Comparison of ENCODE assay signal across 22 cellular contexts in genomic region chr13:109740121-109740520, GRCh38.
"Had no signal": no experiment of that assay in that cellular context is flagged by ENCODE, and none has a peak within 500 bp of the region (broad histone marks: within the 10 kb centered on the region; RNA-seq: fewer than 3 reads in every experiment).

No MANE protein-coding gene starts in this region.

- H3K27ac Mint-ChIP-seq: activated CD4-positive, alpha-beta memory T cell treated with anti-CD3 and anti-CD28 coated beads for 36 hours; activated naive CD8-positive, alpha-beta T cell treated with anti-CD3 and anti-CD28 coated beads for 36 hours; nephron had no signal

- H3K27me3 ChIP-seq: breast epithelium, colonic mucosa, hepatocyte, pancreas, tibial artery had no signal

- H3K9me3 ChIP-seq: breast epithelium, colonic mucosa, left ventricle myocardium inferior, pancreas, tibial artery had no signal

- H3K4me3 ChIP-seq: breast epithelium, colonic mucosa, hepatocyte, left ventricle myocardium inferior, pancreas, tibial artery had no signal

- H3K27me3 Mint-ChIP-seq: activated CD4-positive, alpha-beta memory T cell treated with anti-CD3 and anti-CD28 coated beads for 36 hours; central memory CD8-positive, alpha-beta T cell had no signal

- H3K4me2 ChIP-seq: hepatocyte had no signal

- H3K36me3 ChIP-seq: breast epithelium, colonic mucosa, left ventricle myocardium inferior, pancreas, tibial artery had no signal

- H3K36me3 Mint-ChIP-seq: activated CD4-positive, alpha-beta memory T cell treated with anti-CD3 and anti-CD28 coated beads for 36 hours; activated naive CD8-positive, alpha-beta T cell treated with anti-CD3 and anti-CD28 coated beads for 36 hours; immature natural killer cell had no signal

- DNase-seq: activated CD4-positive, alpha-beta memory T cell treated with anti-CD3 and anti-CD28 coated beads for 36 hours; activated CD4-positive, alpha-beta T cell treated with anti-CD3 and anti-CD28 coated beads for 4 hours; activated CD4-positive, CD25-positive, alpha-beta regulatory T cell; activated naive CD4-positive, alpha-beta T cell treated with Interleukin-2 at 50 U/mL for 16 hours; activated naive CD8-positive, alpha-beta T cell treated with anti-CD3 and anti-CD28 coated beads for 36 hours; activated T-cell treated with anti-CD3 and anti-CD28 coated beads, Interleukin-2, amount 50 U/mL, for 48 hours; colonic mucosa; foreskin fibroblast; immature natural killer cell; kidney glomerular epithelial cell; left ventricle myocardium inferior; mammary epithelial cell; pancreas; right cardiac atrium; stimulated activated CD4-positive, alpha-beta T cell treated with anti-CD3 and anti-CD28 coated beads, Interleukin-12 subunit alpha, Interleukin-12 subunit beta, amount 100 ng/mL, for 4 hours; stimulated activated naive CD8-positive, alpha-beta T cell treated with anti-CD3 and anti-CD28 coated beads, Interleukin-15, amount 100 ng/mL, for 72 hours; T-helper 9 cell; tibial artery had no signal

- H3K79me2 ChIP-seq: hepatocyte had no signal

- H2AFZ ChIP-seq: hepatocyte had no signal

- ATAC-seq: pancreas; right cardiac atrium; stimulated activated naive CD8-positive, alpha-beta T cell treated with anti-CD3 and anti-CD28 coated beads, Interleukin-15, amount 100 ng/mL, for 72 hours had no signal

- H3K27ac ChIP-seq: breast epithelium, colonic mucosa, hepatocyte, left ventricle myocardium inferior, pancreas, tibial artery had no signal

- H3K4me1 Mint-ChIP-seq: central memory CD8-positive, alpha-beta T cell had no signal

- H3K9me3 Mint-ChIP-seq: activated CD4-positive, alpha-beta memory T cell treated with anti-CD3 and anti-CD28 coated beads for 36 hours; activated naive CD8-positive, alpha-beta T cell treated with anti-CD3 and anti-CD28 coated beads for 36 hours; nephron; stimulated activated naive CD8-positive, alpha-beta T cell treated with anti-CD3 and anti-CD28 coated beads, Interleukin-15, amount 100 ng/mL, for 72 hours had no signal

- H3K4me3 Mint-ChIP-seq: activated CD4-positive, alpha-beta memory T cell treated with anti-CD3 and anti-CD28 coated beads for 36 hours; activated naive CD8-positive, alpha-beta T cell treated with anti-CD3 and anti-CD28 coated beads for 36 hours; central memory CD8-positive, alpha-beta T cell; immature natural killer cell; nephron; stimulated activated naive CD8-positive, alpha-beta T cell treated with anti-CD3 and anti-CD28 coated beads, Interleukin-15, amount 100 ng/mL, for 72 hours had no signal

- H3K4me1 ChIP-seq: breast epithelium, pancreas had no signal
